ENCODE assay signal across 15 cellular contexts in the genomic region with DNA sequence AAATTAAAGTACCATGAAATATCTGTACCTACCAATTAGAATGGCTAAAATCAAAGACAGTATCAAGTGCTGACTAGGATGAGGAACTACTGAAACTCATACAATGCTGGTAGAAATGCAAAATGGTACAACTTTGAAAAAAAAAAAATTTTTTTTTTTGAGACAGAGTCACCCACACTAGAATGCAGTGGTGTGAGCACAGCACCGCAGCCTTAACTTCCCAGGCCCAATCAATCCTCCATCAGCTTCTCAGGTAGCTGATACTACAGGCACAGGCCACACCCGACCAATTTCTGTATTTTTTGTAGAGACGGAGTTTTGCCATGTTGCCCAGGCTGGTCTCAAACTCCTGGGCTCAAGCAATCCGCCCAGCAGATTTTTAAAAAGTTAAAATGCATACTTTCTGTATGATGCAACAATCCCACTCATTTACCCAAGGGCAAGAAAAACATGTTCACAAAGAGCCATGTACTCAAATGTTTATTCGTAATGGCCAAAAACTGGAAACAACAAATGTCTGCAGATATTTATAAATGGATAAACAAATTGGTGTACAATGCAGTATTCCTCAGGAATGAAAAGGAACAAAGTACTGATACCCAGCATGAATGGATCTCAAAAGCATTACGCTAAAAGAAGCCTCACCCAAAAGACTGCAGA. TPM values are rescaled to one million over a fixed set of nuclear protein-coding genes. Genes with fewer than 3 reads are reported as not detected.
A peak's percentile ranks its signal among the peaks of the same experiment; 100 is the strongest.
DNase-seq lines count a peak whose midpoint lies in the region; ATAC-seq, FAIRE-seq and TF ChIP-seq lines count a peak whose summit lies in the region.
"Had no signal": no experiment of that assay in that cellular context is flagged by ENCODE, and none has a peak within 500 bp of the region (broad histone marks: within the 10 kb centered on the region; RNA-seq: fewer than 3 reads in every experiment).

No MANE protein-coding gene starts in this region.

- H3K4me3 Mint-ChIP-seq in T-helper 2 cell treated with Interferon-gamma antibody and Interleukin-4, amounts not matched to agents 5 μg/mL and 100 μg/mL, for 36 hours: no peak overlapping the region
- no peak overlapping the region for H3K4me3 Mint-ChIP-seq in natural killer cell treated with Interleukin-12 subunit alpha and Interleukin-12 subunit beta and Interleukin-15 and Interleukin-18, amount 100 ng/mL, for 72 hours
- H3K4me3 Mint-ChIP-seq: dendritic cell treated with granulocyte-macrophage colony-stimulating factor and Interleukin-4, amounts not matched to agents 40 ng/mL and 50 ng/mL, for 4 days had no signal

- FAIRE-seq in K562 (lab: Jason Lieb, UNC): no peak

- no peaks in the 10 kb centered on the region for H3K27me3 ChIP-seq in Loucy (ENCODE audit: insufficient read depth, low read length, poor library complexity, severe bottlenecking)
- H3K27me3 ChIP-seq in K562 (ENCODE audit: control insufficient read depth in 2 of 2, insufficient read depth in 2 of 2, low read length in 2 of 2): no peaks in the 10 kb centered on the region
- no peaks in the 10 kb centered on the region for H3K27me3 ChIP-seq in lung (ENCODE audit: control insufficient read depth, insufficient read depth)
- H3K27me3 ChIP-seq: stomach had no signal

- peaks cover 31% of the 10 kb centered on the region for H3K4me1 Mint-ChIP-seq in T-helper 2 cell treated with Interferon-gamma antibody and Interleukin-4, amounts not matched to agents 5 μg/mL and 100 μg/mL, for 36 hours (ENCODE audit: low read depth)
- H3K4me1 Mint-ChIP-seq in natural killer cell treated with Interleukin-12 subunit alpha and Interleukin-12 subunit beta and Interleukin-15 and Interleukin-18, amount 100 ng/mL, for 72 hours (ENCODE audit: low read depth in 2 of 2): peaks cover 34 to 48% of the 10 kb centered on the region in 2 donors

- H3K9me3 ChIP-seq in Loucy (ENCODE audit: insufficient read depth, low read depth, low read length) (0 out of 2 replicates have a peak, but pooled peaks cover 4% of the 10 kb centered on the region), K562 (replicated peaks; ENCODE audit: control insufficient read depth, insufficient read depth, low read depth, low read length) (no peaks in the 10 kb centered on the region), lung (ENCODE audit: control insufficient read depth in 2 of 2, insufficient read depth in 1 of 2, low read length in 1 of 2) (no peaks in the 10 kb centered on the region)
- H3K9me3 ChIP-seq: psoas muscle had no signal

- no peak for TF ChIP-seq EP300 in K562 (IDR thresholded peaks at IDR 0.05; ENCODE audit: low read length)

- no peak overlapping the region for H3K27ac Mint-ChIP-seq in T-helper 2 cell treated with Interferon-gamma antibody and Interleukin-4, amounts not matched to agents 5 μg/mL and 100 μg/mL, for 36 hours
- peak overlapping the region in 1 of 2 donors; percentile 76 for H3K27ac Mint-ChIP-seq in natural killer cell treated with Interleukin-12 subunit alpha and Interleukin-12 subunit beta and Interleukin-15 and Interleukin-18, amount 100 ng/mL, for 72 hours
- H3K27ac Mint-ChIP-seq: dendritic cell treated with granulocyte-macrophage colony-stimulating factor and Interleukin-4, amounts not matched to agents 40 ng/mL and 50 ng/mL, for 4 days had no signal

- CTCF ChIA-PET in K562 (lab: Yijun Ruan, JAX; ENCODE audit: low intra/inter-chr PET ratio): no interaction called here

- BruUV-seq in K562 (replicated peaks; lab: Mats Ljungman, UMichigan): no TSS peak

- TF ChIP-seq POLR2A in K562 (conservative IDR thresholded peaks at IDR 0.05): no peak

- peaks cover 4% of the 10 kb centered on the region for H3K9me3 Mint-ChIP-seq in T-helper 2 cell treated with Interferon-gamma antibody and Interleukin-4, amounts not matched to agents 5 μg/mL and 100 μg/mL, for 36 hours
- no peaks in the 10 kb centered on the region for H3K9me3 Mint-ChIP-seq in natural killer cell treated with Interleukin-12 subunit alpha and Interleukin-12 subunit beta and Interleukin-15 and Interleukin-18, amount 100 ng/mL, for 72 hours
- H3K9me3 Mint-ChIP-seq: dendritic cell treated with granulocyte-macrophage colony-stimulating factor and Interleukin-4, amounts not matched to agents 40 ng/mL and 50 ng/mL, for 4 days had no signal

- no peaks in the 10 kb centered on the region for H3K9me1 ChIP-seq in K562 (ENCODE audit: control insufficient read depth, insufficient read depth, low read length)

- 0 out of 3 replicates have a peak overlapping the region, but pooled peaks have one; percentile 9 for H3K27ac ChIP-seq in K562 (ENCODE audit: extremely low read depth, low read depth, low read length)
- peak overlapping the region; percentile 33 to 75 for H3K27ac ChIP-seq in lung (ENCODE audit: low read depth in 1 of 2, low read length in 1 of 2)
- H3K27ac ChIP-seq: psoas muscle, WERI-Rb-1 had no signal

- intact Hi-C loops in K562 (cut with micrococcal nuclease): no loop called here

- H3K4me1 ChIP-seq in Loucy (ENCODE audit: insufficient read depth, low read length, poor library complexity, severe bottlenecking): peaks cover 39% of the 10 kb centered on the region
- peaks cover 2 to 13% of the 10 kb centered on the region in 2 experiments; a peak in 3 of 5 replicates for H3K4me1 ChIP-seq in K562 (replicated peaks in 1 of 2; ENCODE audit: control insufficient read depth in 2 of 2, insufficient read depth in 2 of 2, low read length in 2 of 2)
- H3K4me1 ChIP-seq in lung (ENCODE audit: control insufficient read depth in 2 of 2, insufficient read depth in 2 of 2, low read length in 2 of 2): peaks cover 4% of the 10 kb centered on the region in 2 donors
- H3K4me1 ChIP-seq: psoas muscle had no signal

- ATAC-seq in K562 (peak; percentile 51), lung (ENCODE audit: insufficient read depth, low FRiP score) (no peak)
- no peak for ATAC-seq in natural killer cell treated with Interleukin-12 subunit alpha and Interleukin-12 subunit beta and Interleukin-15 and Interleukin-18, amount 100 ng/mL, for 72 hours
- ATAC-seq: psoas muscle had no signal

- H3F3A ChIP-seq in Loucy (ENCODE audit: low read depth): no peaks in the 10 kb centered on the region

- DNase-seq in EH (ENCODE audit: low read depth) (peak; percentile 78), K562 (ENCODE audit: extremely low read depth in 1 of 4, low spot score in 3 of 4) (no peak), lung (ENCODE audit: low spot score) (no peak), GM20000 (ENCODE audit: low spot score) (no peak), G401 (ENCODE audit: low spot score) (no peak)
- DNase-seq in T-helper 2 cell treated with Interferon-gamma antibody and Interleukin-4, amounts not matched to agents 5 μg/mL and 100 μg/mL, for 36 hours (ENCODE audit: low spot score): no peak
- DNase-seq in natural killer cell treated with Interleukin-12 subunit alpha and Interleukin-12 subunit beta and Interleukin-15 and Interleukin-18, amount 100 ng/mL, for 72 hours (ENCODE audit: low spot score): no peak
- DNase-seq: head of caudate nucleus; Kasumi-1; psoas muscle; stimulated activated CD4-positive, alpha-beta T cell treated with anti-CD3 and anti-CD28 coated beads, Interleukin-4, amount 100 ng/mL, for 1 hour; stomach; WERI-Rb-1 had no signal

- H3K4me3 ChIP-seq in Loucy (ENCODE audit: low read length, poor library complexity, severe bottlenecking): peak overlapping the region; percentile 7
- no peak overlapping the region for H3K4me3 ChIP-seq in K562
- H3K4me3 ChIP-seq in lung: no peak overlapping the region
- H3K4me3 ChIP-seq: psoas muscle, stomach had no signal

- 49% methylated on average over 6 of the region's 6 CpGs for WGBS in K562 (ENCODE audit: insufficient coverage, low coverage, missing lambda C conversion rate)
- 47 to 61% methylated on average over 6 of the region's 6 CpGs for WGBS in lung, 2 donors

- H3K36me3 ChIP-seq in Loucy (ENCODE audit: insufficient read depth, low read length) (peaks cover 4% of the 10 kb centered on the region), K562 (ENCODE audit: control insufficient read depth, insufficient read depth, low read length) (peaks cover 1% of the 10 kb centered on the region; the same call in 1 of the 3 replicates), lung (ENCODE audit: control insufficient read depth in 2 of 2, insufficient read depth in 2 of 2, low read length in 2 of 2) (no peaks in the 10 kb centered on the region)
- H3K36me3 ChIP-seq: stomach, WERI-Rb-1 had no signal

- H3K9ac ChIP-seq in Loucy (ENCODE audit: low read depth, low read length, poor library complexity, severe bottlenecking) (no peak overlapping the region), K562 (ENCODE audit: insufficient read depth in 1 of 2, low read depth in 2 of 2, low read length in 2 of 2) (peak overlapping the region in 1 of 2 experiments; percentile 13; a peak in 3 of 4 replicates)

- H3K36me3 Mint-ChIP-seq in T-helper 2 cell treated with Interferon-gamma antibody and Interleukin-4, amounts not matched to agents 5 μg/mL and 100 μg/mL, for 36 hours (ENCODE audit: low read depth): peaks cover 16% of the 10 kb centered on the region
- no peaks in the 10 kb centered on the region for H3K36me3 Mint-ChIP-seq in natural killer cell treated with Interleukin-12 subunit alpha and Interleukin-12 subunit beta and Interleukin-15 and Interleukin-18, amount 100 ng/mL, for 72 hours

- in situ Hi-C loops in K562 (cut with MboI): loop anchor here (5.0 to 10.0 kb wide), 2 partner anchors 231 to 329 kb away; no protein-coding TSS in a partner anchor
- in situ Hi-C loops in G401 (cut with HindIII; ENCODE audit: low sequenced_read_pairs): no loop called here

- TF ChIP-seq RAD21 in K562 (CRISPR knock-in tag; conservative IDR thresholded peaks at IDR 0.05 in 1 of 2, IDR thresholded peaks at IDR 0.05 in 1 of 2): no peak

- POLR2A ChIA-PET in K562 (lab: Yijun Ruan, JAX): interaction anchor here (0.5 to 1.4 kb wide), 2 partner anchors 148 kb away, joined by 3 to 8 read pairs; a partner anchor contains a TSS

- H3K79me2 ChIP-seq in Loucy (ENCODE audit: insufficient read depth, low read length) (peaks cover 98% of the 10 kb centered on the region), K562 (ENCODE audit: control insufficient read depth, insufficient read depth, low read length) (peaks cover 62% of the 10 kb centered on the region)

- no peak for TF ChIP-seq CTCF in Loucy (conservative IDR thresholded peaks at IDR 0.05; ENCODE audit: low read length)
- no peak for TF ChIP-seq CTCF in K562 (IDR thresholded peaks at IDR 0.05 in 2 of 3, conservative IDR thresholded peaks at IDR 0.05 in 1 of 3; ENCODE audit: insufficient read depth in 2 of 3, low read depth in 1 of 3, low read length in 3 of 3)
- TF ChIP-seq CTCF in lung (IDR thresholded peaks at IDR 0.05; ENCODE audit: control extremely low read depth, extremely low read depth): no peak
- no peak for TF ChIP-seq CTCF in GM20000 (IDR thresholded peaks at IDR 0.05; ENCODE audit: extremely low read depth, missing control alignments)

- H2AFZ ChIP-seq in Loucy (ENCODE audit: low read length) (no peak overlapping the region), K562 (ENCODE audit: low read depth, low read length) (peak overlapping the region; percentile 13; the same call in 1 of the 2 replicates)

- H3K4me2 ChIP-seq in Loucy (ENCODE audit: low read depth, low read length, poor library complexity, severe bottlenecking) (peak overlapping the region; percentile 42), K562 (ENCODE audit: insufficient read depth, low read length) (no peak overlapping the region)

- H3K27me3 Mint-ChIP-seq in T-helper 2 cell treated with Interferon-gamma antibody and Interleukin-4, amounts not matched to agents 5 μg/mL and 100 μg/mL, for 36 hours (ENCODE audit: low read depth): no peaks in the 10 kb centered on the region
- H3K27me3 Mint-ChIP-seq in natural killer cell treated with Interleukin-12 subunit alpha and Interleukin-12 subunit beta and Interleukin-15 and Interleukin-18, amount 100 ng/mL, for 72 hours: no peaks in the 10 kb centered on the region
- H3K27me3 Mint-ChIP-seq: dendritic cell treated with granulocyte-macrophage colony-stimulating factor and Interleukin-4, amounts not matched to agents 40 ng/mL and 50 ng/mL, for 4 days had no signal

- no peaks in the 10 kb centered on the region for H3K9me2 ChIP-seq in Loucy (replicated peaks; ENCODE audit: low read depth, low read length)

- peaks cover 87% of the 10 kb centered on the region for H4K20me1 ChIP-seq in Loucy (ENCODE audit: insufficient read depth, low read length, poor library complexity, severe bottlenecking)
- H4K20me1 ChIP-seq in K562 (replicated peaks; ENCODE audit: control insufficient read depth, insufficient read depth, low read length): no peaks in the 10 kb centered on the region

RNA-seq across cellular contexts. Expression of a gene that starts 8.7 kb away (rescaled TPM):
- total RNA-seq in K562 (2011; cell fraction: chromatin; rRNA removed; ENCODE audit: low replicate concordance): 14.0 and 35.3 TPM in 2 replicates
- 6.8 and 8.8 TPM in 2 replicates for total RNA-seq in K562 (2011; cell fraction: nucleolus; rRNA removed)
- 12.4 and 15.6 TPM in 2 replicates for total RNA-seq in K562 (2011; cell fraction: nucleoplasm; rRNA removed)
- total RNA-seq in K562 (2014; rRNA removed): 11.6 and 13.0 TPM in 2 replicates
- 20.5 and 22.1 TPM in 2 replicates for total RNA-seq in K562 (2014; rRNA removed; fragmentation: Illumina TruSeq; extraction: Trizol)
- 22.0 and 23.1 TPM in 2 replicates for total RNA-seq in K562 (2015; rRNA removed; fragmentation: Illumina TruSeq; extraction: Trizol)
- 15.2 and 15.7 TPM in 2 replicates for total RNA-seq in K562 (2021)
- 13.3 and 14.8 TPM in 2 replicates for polyA plus RNA-seq in K562 (2011; rRNA removed)
- polyA plus RNA-seq in K562 (2011; cell fraction: cytosol; rRNA removed): 3.4 and 7.1 TPM in 2 replicates
- 11.5 and 13.8 TPM in 2 replicates for polyA plus RNA-seq in K562 (2011; cell fraction: nucleus; rRNA removed)
- polyA plus RNA-seq in K562 (2012): 8.8 and 9.6 TPM in 2 replicates
- 15.9 and 16.4 TPM in 2 replicates for polyA plus RNA-seq in K562 (2014; fragmentation: Illumina TruSeq; extraction: Trizol)
- polyA plus RNA-seq in K562 (2014; fragmentation: Nextera tagmentation; extraction: Ambion mirVana): 1 to 10 TPM; 3.8 to 5.0 TPM
- 9.1 and 11.3 TPM in 2 replicates for polyA plus RNA-seq in K562 (2014; rRNA removed)
- polyA minus RNA-seq in K562 (2011; rRNA and poly(A)+ RNA removed): 31.6 and 34.3 TPM in 2 replicates
- 7.8 and 10.6 TPM in 2 replicates for polyA minus RNA-seq in K562 (2011; cell fraction: cytosol; rRNA and poly(A)+ RNA removed)
- polyA minus RNA-seq in K562 (2011; cell fraction: nucleus; rRNA and poly(A)+ RNA removed): 5.8 and 19.7 TPM in 2 replicates
- total RNA-seq in lung: 10 to 100 TPM; 32.7 to 85.6 TPM
- 10 to 100 TPM in 1 of 2 donors, 1 to 10 TPM in 1; 9.9 to 12.3 TPM for polyA plus RNA-seq in lung
- total RNA-seq in G401 (2014; rRNA removed; shearing (Covaris generic)): 34.8 and 44.1 TPM in 2 replicates
- 10 to 100 TPM; 18.0 to 26.1 TPM for total RNA-seq in natural killer cell treated with Interleukin-12 subunit alpha and Interleukin-12 subunit beta and Interleukin-15 and Interleukin-18, amount 100 ng/mL, for 72 hours
